ENCODE assay signal across 27 cellular contexts in genomic region chr15:61764141-61764540, GRCh38.
DNase-seq lines count a peak whose midpoint lies in the region; ATAC-seq and TF ChIP-seq lines count a peak whose summit lies in the region.
"Had no signal": no experiment of that assay in that cellular context is flagged by ENCODE, and none has a peak within 500 bp of the region (broad histone marks: within the 10 kb centered on the region; RNA-seq: fewer than 3 reads in every experiment).

No MANE protein-coding gene starts in this region.

- H3K4me1 Mint-ChIP-seq in nephron progenitor cell, result peaks cover 41% of the 10 kb centered on the region
- H3K4me1 Mint-ChIP-seq: IgD-negative memory B cell, T-cell had no signal

- no peaks in the 10 kb centered on the region for H3K27me3 Mint-ChIP-seq in nephron progenitor cell (ENCODE audit: low read depth, poor library complexity)

- peaks cover 7% of the 10 kb centered on the region for H3K9me3 Mint-ChIP-seq in nephron progenitor cell
- H3K9me3 Mint-ChIP-seq: CD8-positive, alpha-beta T cell had no signal

- peak overlapping the region; percentile 12 for H3K27ac Mint-ChIP-seq in nephron progenitor cell
- H3K27ac Mint-ChIP-seq: CD8-positive, alpha-beta T cell; IgD-negative memory B cell; T-cell had no signal

- TF ChIP-seq CTCF in nephron progenitor cell (IDR thresholded peaks at IDR 0.05) (no peak), GM13977 (IDR thresholded peaks at IDR 0.05; ENCODE audit: extremely low read depth, insufficient read depth, missing control alignments) (no peak)

- no peak overlapping the region for H3K4me3 Mint-ChIP-seq in nephron progenitor cell
- H3K4me3 Mint-ChIP-seq: CD8-positive, alpha-beta T cell; IgD-negative memory B cell; T-cell had no signal

- peak; percentile 73 for DNase-seq in HCEC 1CT
- DNase-seq in nephron progenitor cell, result no peak
- no peak for DNase-seq in GM13977 (ENCODE audit: low spot score)
- DNase-seq: AML-193; CD8-positive, alpha-beta T cell; DMS 273 treated with DMSO at 0.1 percent for 48 hours; DMS79 treated with DMSO at 0.1 percent for 48 hours; GF-D8; MV-4-11; NCI-H1105; NCI-H146; NCI-H2029; NCI-H446 treated with DMSO at 0.1 percent for 48 hours; NCI-H526; SHP77; T-cell had no signal

- in situ Hi-C loops in GM13977 (cut with MboI; ENCODE audit: low pct_unique_long_range_greater_than_20kb, low sequenced_read_pairs, unreplicated experiment), result no loop called here

- peak overlapping the region; percentile 11 for H3K27ac ChIP-seq in angular gyrus (ENCODE audit: low read depth, low read length)
- H3K27ac ChIP-seq: A549, C4-2B, HL-60, KMS-11, RWPE1 had no signal

- peak; percentile 64 for ATAC-seq in esophagus mucosa
- no peak for ATAC-seq in HG02798 (IDR thresholded peaks at IDR 0.05; ENCODE audit: poor library complexity, unreplicated experiment)
- ATAC-seq in HG03135 (IDR thresholded peaks at IDR 0.05; ENCODE audit: unreplicated experiment), result no peak
- ATAC-seq: A549; CD8-positive, alpha-beta T cell; Panc1; T-cell had no signal

- no peaks in the 10 kb centered on the region for H3K36me3 Mint-ChIP-seq in nephron progenitor cell (ENCODE audit: low read depth)
- H3K36me3 Mint-ChIP-seq: CD8-positive, alpha-beta T cell; IgD-negative memory B cell; T-cell had no signal
